In genomic region chr19:9939301-9939913, GRCh38 we compare ENCODE assay signal across 2 cellular contexts.
A peak's percentile ranks its signal among the peaks of the same experiment; 100 is the strongest.
TF ChIP-seq lines count a peak whose summit lies in the region.

No MANE protein-coding gene starts in this region.

TF ChIP-seq in GM23338, 12 proteins besides CTCF, POLR2A, EP300 and RAD21 (continued from another document):
- peak; percentile 64 for TF ChIP-seq REST (IDR thresholded peaks at IDR 0.05; ENCODE audit: unreplicated experiment)
- TF ChIP-seq EZH2 (IDR thresholded peaks at IDR 0.05; ENCODE audit: low read depth, unreplicated experiment): no peak

TF ChIP-seq in SK-N-SH, 30 proteins besides CTCF, POLR2A, EP300 and RAD21 (continued from another document):
- TF ChIP-seq REST (IDR thresholded peaks at IDR 0.05; ENCODE audit: low read depth, low read length) (peak; percentile 91), SIN3A (IDR thresholded peaks at IDR 0.05; ENCODE audit: borderline replicate concordance, low read depth, low read length) (no peak)
